In genomic region chr4:15778742-15779231, GRCh38 we compare ENCODE assay signal across 8 cellular contexts. TPM values are rescaled to one million over a fixed set of nuclear protein-coding genes. Genes with fewer than 3 reads are reported as not detected.
DNase-seq lines count a peak whose midpoint lies in the region; ATAC-seq and TF ChIP-seq lines count a peak whose summit lies in the region.

No MANE protein-coding gene starts in this region.

- no peak for TF ChIP-seq CTCF in WI38 (IDR thresholded peaks at IDR 0.05; ENCODE audit: low read depth, low read length)

- peaks cover 4% of the 10 kb centered on the region for H3K4me1 ChIP-seq in ectodermal cell (ENCODE audit: control insufficient read depth, insufficient read depth, low read length)
- peaks cover 6% of the 10 kb centered on the region for H3K4me1 ChIP-seq in stomach smooth muscle (ENCODE audit: control insufficient read depth, insufficient read depth, low read length)

- H3K4me3 ChIP-seq in WI38 (ENCODE audit: low read depth, low read length) = peak overlapping the region; percentile 50
- H3K4me3 ChIP-seq in ectodermal cell (ENCODE audit: insufficient read depth, low read depth, low read length) = peak overlapping the region; percentile 49
- peak overlapping the region; percentile 65 to 85 for H3K4me3 ChIP-seq in stomach smooth muscle (ENCODE audit: low read length in 2 of 2)

- ATAC-seq in GM19452 (IDR thresholded peaks at IDR 0.05; ENCODE audit: unreplicated experiment) = peak; percentile 57
- ATAC-seq in HG03520 (IDR thresholded peaks at IDR 0.05; ENCODE audit: unreplicated experiment) = peak; percentile 47

- H3K36me3 ChIP-seq in ectodermal cell (ENCODE audit: control insufficient read depth, insufficient read depth, low read length) = no peaks in the 10 kb centered on the region
- no peaks in the 10 kb centered on the region for H3K36me3 ChIP-seq in stomach smooth muscle (ENCODE audit: control insufficient read depth in 2 of 2, insufficient read depth in 2 of 2, low read length in 2 of 2)

- DNase-seq in COLO668 (lab: John Stamatoyannopoulos, UW; ENCODE audit: unreplicated experiment) (peak; percentile 13), midbrain (lab: John Stamatoyannopoulos, UW) (peak; percentile 69)
- DNase-seq in effector CD8-positive, alpha-beta T cell (lab: John Stamatoyannopoulos, UW) = no peak

- H3K9me3 ChIP-seq in ectodermal cell (ENCODE audit: control insufficient read depth, low read length) = no peaks in the 10 kb centered on the region
- no peaks in the 10 kb centered on the region for H3K9me3 ChIP-seq in stomach smooth muscle (ENCODE audit: control insufficient read depth in 2 of 2, low read length in 2 of 2)

- WGBS in ectodermal cell, 2 experiments = 1 to 2% methylated on average over 40 to 41 of the region's 41 CpGs

- H3K27ac ChIP-seq in ectodermal cell (ENCODE audit: insufficient read depth, low read depth, low read length, poor library complexity, severe bottlenecking) = no peak overlapping the region
- no peak overlapping the region for H3K27ac ChIP-seq in stomach smooth muscle (ENCODE audit: low read length)

- peak overlapping the region; percentile 25 to 62 for H3K9ac ChIP-seq in stomach smooth muscle (ENCODE audit: low read length in 2 of 2)

- H3K27me3 ChIP-seq in ectodermal cell (ENCODE audit: control insufficient read depth, insufficient read depth, low read length, poor library complexity, severe bottlenecking) = peaks cover 44% of the 10 kb centered on the region
- H3K27me3 ChIP-seq in stomach smooth muscle (ENCODE audit: control insufficient read depth in 1 of 2, insufficient read depth in 2 of 2, low read length in 2 of 2) = no peaks in the 10 kb centered on the region

RNA-seq across cellular contexts. Expression of gene CD38, which starts 0.7 kb away (rescaled TPM):
- 0.09 TPM for polyA plus RNA-seq in ectodermal cell (2013, experiment 1 of 4)
- 0.16 TPM for polyA plus RNA-seq in ectodermal cell (2013, experiment 2 of 4)
- polyA plus RNA-seq in ectodermal cell (2013, experiment 3 of 4) = 0.11 TPM
- polyA plus RNA-seq in ectodermal cell (2013, experiment 4 of 4) = 0.08 TPM
